In the genomic region with DNA sequence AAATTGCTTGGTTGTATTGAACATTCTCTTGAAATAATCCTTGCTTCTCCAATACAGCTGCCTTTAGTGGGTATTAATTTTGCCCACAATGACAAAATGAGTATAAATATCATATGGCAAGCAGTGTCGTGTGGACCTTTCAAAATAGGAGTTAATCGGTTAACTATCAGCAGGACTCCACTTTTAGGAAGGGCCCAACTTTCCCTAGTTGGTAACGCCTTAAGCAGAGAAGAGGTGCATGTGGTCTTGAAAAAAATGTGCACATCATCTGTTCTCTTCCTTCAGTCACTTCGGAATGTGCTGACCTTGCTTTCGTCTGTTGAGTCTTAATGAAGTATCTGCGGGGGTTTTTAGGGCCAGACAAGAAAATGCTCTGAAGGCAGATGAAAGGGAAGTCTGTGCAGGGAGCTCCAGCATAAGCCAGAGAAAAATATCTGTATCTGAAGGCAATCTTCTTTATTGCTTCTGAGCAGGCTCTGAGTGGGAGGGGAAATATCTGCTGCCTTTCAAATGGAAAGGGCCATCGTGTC, we compare ENCODE assay signal across 2 cellular contexts.
TF ChIP-seq lines count a peak whose summit lies in the region.

No MANE protein-coding gene starts in this region.

TF ChIP-seq in IMR-90, 13 proteins besides CTCF, POLR2A, EP300 and RAD21 (continued from another document):
- TF ChIP-seq, protein P1, sequence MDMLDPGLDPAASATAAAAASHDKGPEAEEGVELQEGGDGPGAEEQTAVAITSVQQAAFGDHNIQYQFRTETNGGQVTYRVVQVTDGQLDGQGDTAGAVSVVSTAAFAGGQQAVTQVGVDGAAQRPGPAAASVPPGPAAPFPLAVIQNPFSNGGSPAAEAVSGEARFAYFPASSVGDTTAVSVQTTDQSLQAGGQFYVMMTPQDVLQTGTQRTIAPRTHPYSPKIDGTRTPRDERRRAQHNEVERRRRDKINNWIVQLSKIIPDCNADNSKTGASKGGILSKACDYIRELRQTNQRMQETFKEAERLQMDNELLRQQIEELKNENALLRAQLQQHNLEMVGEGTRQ (IDR thresholded peaks at IDR 0.05; ENCODE audit: low read depth, low read length), result no peak
TF ChIP-seq in IMR-90: peak in this region for 1.

TF ChIP-seq in K562, 482 proteins besides CTCF, POLR2A, EP300 and RAD21 (continued from another document):
- TF ChIP-seq TAF1 (IDR thresholded peaks at IDR 0.05; ENCODE audit: control insufficient read depth, extremely low read depth, insufficient read depth, low read length, severe bottlenecking) (no peak), SREBF2 (CRISPR knock-in tag; IDR thresholded peaks at IDR 0.05) (no peak), ZNF121 (CRISPR knock-in tag; conservative IDR thresholded peaks at IDR 0.05) (no peak), ZNF316 (IDR thresholded peaks at IDR 0.05) (0 out of 2 replicates have a peak, but pooled peaks have one; percentile 3), ZNF41 (CRISPR knock-in tag; conservative IDR thresholded peaks at IDR 0.05) (no peak), HEY1 (CRISPR knock-in tag; IDR thresholded peaks at IDR 0.05; ENCODE audit: borderline replicate concordance) (no peak), BHLHE40 (IDR thresholded peaks at IDR 0.05; ENCODE audit: low read length) (no peak)
- TF ChIP-seq, protein P2, sequence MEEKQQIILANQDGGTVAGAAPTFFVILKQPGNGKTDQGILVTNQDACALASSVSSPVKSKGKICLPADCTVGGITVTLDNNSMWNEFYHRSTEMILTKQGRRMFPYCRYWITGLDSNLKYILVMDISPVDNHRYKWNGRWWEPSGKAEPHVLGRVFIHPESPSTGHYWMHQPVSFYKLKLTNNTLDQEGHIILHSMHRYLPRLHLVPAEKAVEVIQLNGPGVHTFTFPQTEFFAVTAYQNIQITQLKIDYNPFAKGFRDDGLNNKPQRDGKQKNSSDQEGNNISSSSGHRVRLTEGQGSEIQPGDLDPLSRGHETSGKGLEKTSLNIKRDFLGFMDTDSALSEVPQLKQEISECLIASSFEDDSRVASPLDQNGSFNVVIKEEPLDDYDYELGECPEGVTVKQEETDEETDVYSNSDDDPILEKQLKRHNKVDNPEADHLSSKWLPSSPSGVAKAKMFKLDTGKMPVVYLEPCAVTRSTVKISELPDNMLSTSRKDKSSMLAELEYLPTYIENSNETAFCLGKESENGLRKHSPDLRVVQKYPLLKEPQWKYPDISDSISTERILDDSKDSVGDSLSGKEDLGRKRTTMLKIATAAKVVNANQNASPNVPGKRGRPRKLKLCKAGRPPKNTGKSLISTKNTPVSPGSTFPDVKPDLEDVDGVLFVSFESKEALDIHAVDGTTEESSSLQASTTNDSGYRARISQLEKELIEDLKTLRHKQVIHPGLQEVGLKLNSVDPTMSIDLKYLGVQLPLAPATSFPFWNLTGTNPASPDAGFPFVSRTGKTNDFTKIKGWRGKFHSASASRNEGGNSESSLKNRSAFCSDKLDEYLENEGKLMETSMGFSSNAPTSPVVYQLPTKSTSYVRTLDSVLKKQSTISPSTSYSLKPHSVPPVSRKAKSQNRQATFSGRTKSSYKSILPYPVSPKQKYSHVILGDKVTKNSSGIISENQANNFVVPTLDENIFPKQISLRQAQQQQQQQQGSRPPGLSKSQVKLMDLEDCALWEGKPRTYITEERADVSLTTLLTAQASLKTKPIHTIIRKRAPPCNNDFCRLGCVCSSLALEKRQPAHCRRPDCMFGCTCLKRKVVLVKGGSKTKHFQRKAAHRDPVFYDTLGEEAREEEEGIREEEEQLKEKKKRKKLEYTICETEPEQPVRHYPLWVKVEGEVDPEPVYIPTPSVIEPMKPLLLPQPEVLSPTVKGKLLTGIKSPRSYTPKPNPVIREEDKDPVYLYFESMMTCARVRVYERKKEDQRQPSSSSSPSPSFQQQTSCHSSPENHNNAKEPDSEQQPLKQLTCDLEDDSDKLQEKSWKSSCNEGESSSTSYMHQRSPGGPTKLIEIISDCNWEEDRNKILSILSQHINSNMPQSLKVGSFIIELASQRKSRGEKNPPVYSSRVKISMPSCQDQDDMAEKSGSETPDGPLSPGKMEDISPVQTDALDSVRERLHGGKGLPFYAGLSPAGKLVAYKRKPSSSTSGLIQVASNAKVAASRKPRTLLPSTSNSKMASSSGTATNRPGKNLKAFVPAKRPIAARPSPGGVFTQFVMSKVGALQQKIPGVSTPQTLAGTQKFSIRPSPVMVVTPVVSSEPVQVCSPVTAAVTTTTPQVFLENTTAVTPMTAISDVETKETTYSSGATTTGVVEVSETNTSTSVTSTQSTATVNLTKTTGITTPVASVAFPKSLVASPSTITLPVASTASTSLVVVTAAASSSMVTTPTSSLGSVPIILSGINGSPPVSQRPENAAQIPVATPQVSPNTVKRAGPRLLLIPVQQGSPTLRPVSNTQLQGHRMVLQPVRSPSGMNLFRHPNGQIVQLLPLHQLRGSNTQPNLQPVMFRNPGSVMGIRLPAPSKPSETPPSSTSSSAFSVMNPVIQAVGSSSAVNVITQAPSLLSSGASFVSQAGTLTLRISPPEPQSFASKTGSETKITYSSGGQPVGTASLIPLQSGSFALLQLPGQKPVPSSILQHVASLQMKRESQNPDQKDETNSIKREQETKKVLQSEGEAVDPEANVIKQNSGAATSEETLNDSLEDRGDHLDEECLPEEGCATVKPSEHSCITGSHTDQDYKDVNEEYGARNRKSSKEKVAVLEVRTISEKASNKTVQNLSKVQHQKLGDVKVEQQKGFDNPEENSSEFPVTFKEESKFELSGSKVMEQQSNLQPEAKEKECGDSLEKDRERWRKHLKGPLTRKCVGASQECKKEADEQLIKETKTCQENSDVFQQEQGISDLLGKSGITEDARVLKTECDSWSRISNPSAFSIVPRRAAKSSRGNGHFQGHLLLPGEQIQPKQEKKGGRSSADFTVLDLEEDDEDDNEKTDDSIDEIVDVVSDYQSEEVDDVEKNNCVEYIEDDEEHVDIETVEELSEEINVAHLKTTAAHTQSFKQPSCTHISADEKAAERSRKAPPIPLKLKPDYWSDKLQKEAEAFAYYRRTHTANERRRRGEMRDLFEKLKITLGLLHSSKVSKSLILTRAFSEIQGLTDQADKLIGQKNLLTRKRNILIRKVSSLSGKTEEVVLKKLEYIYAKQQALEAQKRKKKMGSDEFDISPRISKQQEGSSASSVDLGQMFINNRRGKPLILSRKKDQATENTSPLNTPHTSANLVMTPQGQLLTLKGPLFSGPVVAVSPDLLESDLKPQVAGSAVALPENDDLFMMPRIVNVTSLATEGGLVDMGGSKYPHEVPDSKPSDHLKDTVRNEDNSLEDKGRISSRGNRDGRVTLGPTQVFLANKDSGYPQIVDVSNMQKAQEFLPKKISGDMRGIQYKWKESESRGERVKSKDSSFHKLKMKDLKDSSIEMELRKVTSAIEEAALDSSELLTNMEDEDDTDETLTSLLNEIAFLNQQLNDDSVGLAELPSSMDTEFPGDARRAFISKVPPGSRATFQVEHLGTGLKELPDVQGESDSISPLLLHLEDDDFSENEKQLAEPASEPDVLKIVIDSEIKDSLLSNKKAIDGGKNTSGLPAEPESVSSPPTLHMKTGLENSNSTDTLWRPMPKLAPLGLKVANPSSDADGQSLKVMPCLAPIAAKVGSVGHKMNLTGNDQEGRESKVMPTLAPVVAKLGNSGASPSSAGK (IDR thresholded peaks at IDR 0.05), result no peak
